Comparison of ENCODE assay signal across 12 cellular contexts in genomic region chr15:99016680-99017321, GRCh38. TPM values are rescaled to one million over a fixed set of nuclear protein-coding genes. Genes with fewer than 3 reads are reported as not detected.
DNase-seq lines count a peak whose midpoint lies in the region; ATAC-seq and TF ChIP-seq lines count a peak whose summit lies in the region.
"Had no signal": no experiment of that assay in that cellular context is flagged by ENCODE, and none has a peak within 500 bp of the region (broad histone marks: within the 10 kb centered on the region; RNA-seq: fewer than 3 reads in every experiment).

No MANE protein-coding gene starts in this region.

- no peaks in the 10 kb centered on the region for H3K9me3 Mint-ChIP-seq in nephron progenitor cell

- TF ChIP-seq CTCF in nephron progenitor cell (IDR thresholded peaks at IDR 0.05) (no peak), upper lobe of right lung (IDR thresholded peaks at IDR 0.05) (no peak), body of pancreas (IDR thresholded peaks at IDR 0.05) (no peak)

- H3K36me3 Mint-ChIP-seq in nephron progenitor cell (ENCODE audit: low read depth): no peaks in the 10 kb centered on the region

- WGBS in body of pancreas, 2 donors: 73 to 94% methylated on average over 10 of the region's 10 CpGs

- H3K4me3 ChIP-seq in MG63 (no peak overlapping the region), upper lobe of right lung (no peak overlapping the region), body of pancreas (no peak overlapping the region)
- H3K4me3 ChIP-seq: ovary had no signal

- no peak overlapping the region for H3K27ac Mint-ChIP-seq in nephron progenitor cell

- ATAC-seq in upper lobe of right lung: no peak
- no peak for ATAC-seq in HG03460 (IDR thresholded peaks at IDR 0.05; ENCODE audit: unreplicated experiment)
- no peak for ATAC-seq in GM19395 (IDR thresholded peaks at IDR 0.05; ENCODE audit: unreplicated experiment)
- ATAC-seq in body of pancreas: no peak

- peaks cover 24% of the 10 kb centered on the region for H3K27me3 Mint-ChIP-seq in nephron progenitor cell (ENCODE audit: low read depth, poor library complexity)

- no peak for TF ChIP-seq POLR2A in body of pancreas (IDR thresholded peaks at IDR 0.05)

- no peaks in the 10 kb centered on the region for H3K9me3 ChIP-seq in ES-I3 (ENCODE audit: control insufficient read depth, insufficient read depth, low read length)
- H3K9me3 ChIP-seq in MG63: no peaks in the 10 kb centered on the region
- H3K9me3 ChIP-seq in upper lobe of right lung: no peaks in the 10 kb centered on the region
- no peaks in the 10 kb centered on the region for H3K9me3 ChIP-seq in body of pancreas
- H3K9me3 ChIP-seq: ovary had no signal

- H3K36me3 ChIP-seq in ES-I3 (ENCODE audit: insufficient read depth, low read length) (no peaks in the 10 kb centered on the region), MG63 (no peaks in the 10 kb centered on the region), upper lobe of right lung (no peaks in the 10 kb centered on the region), body of pancreas (replicated peaks in 1 of 2; ENCODE audit: insufficient read depth in 1 of 2, low read depth in 2 of 2) (no peaks in the 10 kb centered on the region)
- H3K36me3 ChIP-seq: ovary had no signal

- peak overlapping the region; percentile 74 for H3K4me3 Mint-ChIP-seq in nephron progenitor cell

- H3K9ac ChIP-seq in ES-I3 (ENCODE audit: low read depth, low read length): peak overlapping the region; percentile 81; the same call in 1 of the 2 replicates

- H3K4me1 ChIP-seq in ES-I3 (ENCODE audit: insufficient read depth, low read length) (peaks cover 7% of the 10 kb centered on the region; the same call in 1 of the 2 replicates), upper lobe of right lung (peaks cover 8% of the 10 kb centered on the region), body of pancreas (peaks cover 16% of the 10 kb centered on the region)

- DNase-seq in MG63 (peak; percentile 81), ecto neural progenitor cell (ENCODE audit: low spot score) (peak; percentile 34), nephron progenitor cell (peak; percentile 19), upper lobe of right lung (no peak), body of pancreas (no peak)
- DNase-seq: activated effector memory CD4-positive, alpha-beta T cell treated with Interleukin-2 at 50 U/mL for 16 hours; ovary had no signal

- H3K27me3 ChIP-seq in MG63 (no peaks in the 10 kb centered on the region), upper lobe of right lung (peaks cover 12% of the 10 kb centered on the region), body of pancreas (no peaks in the 10 kb centered on the region)
- H3K27me3 ChIP-seq: ovary had no signal

- peaks cover 26% of the 10 kb centered on the region for H3K4me1 Mint-ChIP-seq in nephron progenitor cell

- H3K27ac ChIP-seq in upper lobe of right lung (no peak overlapping the region), body of pancreas (no peak overlapping the region)
- H3K27ac ChIP-seq: ovary had no signal

- intact Hi-C loops in upper lobe of right lung (cut with DNase I) (no loop called here), body of pancreas (cut with DNase I) (no loop called here)

RNA-seq across cellular contexts. Expression of gene PGPEP1L, which starts 9.2 kb away (rescaled TPM):
- not detected in 2 replicates for total RNA-seq in MG63 (2014; rRNA removed; shearing (Covaris generic); ENCODE audit: low replicate concordance)
- not detected for total RNA-seq in upper lobe of right lung
- not detected for total RNA-seq in body of pancreas
- total RNA-seq: fibroblast of villous mesenchyme, ovary, SK-MEL-5 had no signal

Comparison
In these comparisons a context has a peak if more than half of its experiments do, and no peak if none do; other contexts are left out.
1. DNase-seq: peak in MG63 (single experiment), ecto neural progenitor cell (single experiment) and nephron progenitor cell (single experiment); none in upper lobe of right lung (single experiment) and body of pancreas (0 of 4).